18 cellular contexts compared by ENCODE assay signal in the genomic region with DNA sequence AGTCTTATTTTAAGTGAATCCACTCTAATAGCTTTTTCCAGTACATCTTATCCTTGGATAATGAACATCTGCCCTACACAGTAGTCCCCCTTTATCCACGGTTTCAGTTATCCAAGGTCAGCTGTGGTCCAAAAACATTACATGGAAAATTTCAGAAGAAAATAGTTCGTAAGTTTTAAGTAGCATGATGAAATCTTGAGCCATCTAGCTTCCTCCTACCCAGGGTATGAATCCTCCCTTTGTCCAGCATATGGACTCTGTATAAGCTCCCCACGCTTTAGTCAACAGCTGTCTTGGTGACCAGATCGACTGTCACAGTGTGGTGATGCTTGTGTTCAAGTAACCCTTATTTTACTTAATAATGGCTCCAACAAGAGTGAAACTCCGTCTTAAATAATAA.
"Had no signal": no experiment of that assay in that cellular context is flagged by ENCODE, and none has a peak within 500 bp of the region (broad histone marks: within the 10 kb centered on the region; RNA-seq: fewer than 3 reads in every experiment).

No MANE protein-coding gene starts in this region.

- H2AFZ ChIP-seq: parathyroid adenoma had no signal

- H3K9me3 Mint-ChIP-seq: activated CD4-positive, alpha-beta T cell treated with anti-CD3 and anti-CD28 coated beads, Interleukin-2, amount 10 ng/mL, durations not matched to agents 24 days and 14 days; activated CD8-positive, alpha-beta T cell treated with anti-CD3 and anti-CD28 coated beads for 36 hours; activated naive CD8-positive, alpha-beta T cell treated with anti-CD3 and anti-CD28 coated beads for 36 hours; activated T-helper 17 cell treated with anti-CD3 and anti-CD28 coated beads, Interleukin-2, amount 50 U/mL, for 72 hours; brain; stimulated activated naive B cell treated with anti-CD40 and anti-IgM and Interleukin-4, amounts not matched to agents 10 μg/mL and 1 μg/mL and 100 μg/mL, for 72 hours had no signal

- H3K27me3 Mint-ChIP-seq: activated CD8-positive, alpha-beta T cell treated with anti-CD3 and anti-CD28 coated beads for 36 hours; activated naive CD8-positive, alpha-beta T cell treated with anti-CD3 and anti-CD28 coated beads for 36 hours; activated T-helper 17 cell treated with anti-CD3 and anti-CD28 coated beads, Interleukin-2, amount 50 U/mL, for 72 hours; stimulated activated naive B cell treated with anti-CD40 and anti-IgM and Interleukin-4, amounts not matched to agents 10 μg/mL and 1 μg/mL and 100 μg/mL, for 72 hours had no signal

- H3K4me3 ChIP-seq: colonic mucosa, left lung, sigmoid colon, upper lobe of right lung had no signal

- ATAC-seq: activated CD8-positive, alpha-beta T cell treated with anti-CD3 and anti-CD28 coated beads for 36 hours; activated T-helper 17 cell treated with anti-CD3 and anti-CD28 coated beads, Interleukin-2, amount 50 U/mL, for 72 hours; left lung; stimulated activated naive B cell treated with anti-CD40 and anti-IgM and Interleukin-4, amounts not matched to agents 10 μg/mL and 1 μg/mL and 100 μg/mL, for 72 hours; upper lobe of right lung had no signal

- H3K4me1 ChIP-seq: colonic mucosa, parathyroid adenoma had no signal

- H3K27me3 ChIP-seq: colonic mucosa, left lung, neutrophil, sigmoid colon, upper lobe of right lung had no signal

- DNase-seq: activated CD4-positive, alpha-beta T cell treated with anti-CD3 and anti-CD28 coated beads, Interleukin-2, amount 10 ng/mL, durations not matched to agents 24 days and 14 days; activated CD8-positive, alpha-beta T cell treated with anti-CD3 and anti-CD28 coated beads for 36 hours; activated naive CD4-positive, alpha-beta T cell; activated naive CD8-positive, alpha-beta T cell treated with anti-CD3 and anti-CD28 coated beads for 36 hours; activated T-cell treated with anti-CD3 and anti-CD28 coated beads, Interleukin-2, amount 50 U/mL, for 1 hour; amygdala; central memory CD4-positive, alpha-beta T cell; colonic mucosa; kidney; left lung; sigmoid colon; stimulated activated naive B cell treated with anti-CD40 and anti-IgM and Interleukin-4, amounts not matched to agents 10 μg/mL and 1 μg/mL and 100 μg/mL, for 72 hours; T-helper 9 cell; upper lobe of right lung had no signal

- H3K27ac Mint-ChIP-seq: activated CD4-positive, alpha-beta T cell treated with anti-CD3 and anti-CD28 coated beads, Interleukin-2, amount 10 ng/mL, durations not matched to agents 24 days and 14 days; activated CD8-positive, alpha-beta T cell treated with anti-CD3 and anti-CD28 coated beads for 36 hours; activated naive CD8-positive, alpha-beta T cell treated with anti-CD3 and anti-CD28 coated beads for 36 hours; stimulated activated naive B cell treated with anti-CD40 and anti-IgM and Interleukin-4, amounts not matched to agents 10 μg/mL and 1 μg/mL and 100 μg/mL, for 72 hours had no signal

- H3K36me3 ChIP-seq: colonic mucosa had no signal

- H3K9me3 ChIP-seq: colonic mucosa, left lung, neutrophil, sigmoid colon, upper lobe of right lung had no signal

- H3K27ac ChIP-seq: colonic mucosa, neutrophil, parathyroid adenoma, upper lobe of right lung had no signal

- H3K9ac ChIP-seq: parathyroid adenoma had no signal
